In the genomic region with DNA sequence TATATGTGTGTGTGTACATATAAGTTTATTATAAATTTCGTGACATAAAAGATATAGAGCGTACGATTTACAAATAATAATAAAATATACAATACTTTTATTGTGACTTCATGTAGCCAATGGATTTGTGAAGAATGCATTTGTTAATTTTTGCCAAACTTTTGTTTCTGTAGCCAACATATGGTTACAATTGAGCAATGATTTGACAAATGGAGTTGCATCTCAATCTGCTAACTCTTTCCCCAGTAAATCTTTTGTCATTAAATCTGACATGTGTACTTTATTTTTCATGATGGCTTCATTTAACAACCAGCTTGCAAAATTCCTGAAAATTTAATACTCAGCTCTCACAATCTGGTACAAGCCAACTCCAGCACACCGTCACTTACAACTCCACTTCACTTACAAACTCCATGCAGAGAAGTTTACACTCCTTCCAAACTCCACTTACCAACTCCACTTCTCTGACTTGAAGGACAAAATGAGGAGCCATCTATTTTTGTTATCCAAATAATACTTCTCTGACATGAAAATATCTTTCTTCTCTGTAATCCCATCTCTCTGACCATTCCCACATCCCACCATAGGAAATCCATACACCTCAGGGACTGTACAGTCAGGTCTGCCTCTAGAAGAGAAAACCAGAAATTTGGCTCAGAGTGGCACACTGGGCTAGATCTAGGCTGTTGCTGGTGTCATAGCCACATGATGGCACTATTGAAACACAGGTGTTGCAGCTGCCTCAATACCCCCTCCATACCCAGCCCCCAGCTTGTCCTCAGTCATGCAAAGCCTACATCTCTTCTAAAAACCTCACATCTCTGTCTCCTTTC, we compare ENCODE assay signal across 8 cellular contexts. TPM values are rescaled to one million over a fixed set of nuclear protein-coding genes. Genes with fewer than 3 reads are reported as not detected.
DNase-seq lines count a peak whose midpoint lies in the region; ATAC-seq and TF ChIP-seq lines count a peak whose summit lies in the region.

No MANE protein-coding gene starts in this region.

- H3K4me3 ChIP-seq in prostate gland, result no peak overlapping the region

- H3K27me3 Mint-ChIP-seq in chondrocyte (ENCODE audit: low read depth), result no peaks in the 10 kb centered on the region
- peaks cover 2 to 25% (median 14%) of the 10 kb centered on the region in 5 donors for H3K27me3 Mint-ChIP-seq in naive thymus-derived CD8-positive, alpha-beta T cell

- no peaks in the 10 kb centered on the region for H3K27me3 ChIP-seq in prostate gland (replicated peaks; ENCODE audit: insufficient read depth)

- H3K9me3 ChIP-seq in prostate gland, result no peaks in the 10 kb centered on the region

- H3K36me3 Mint-ChIP-seq in chondrocyte (ENCODE audit: low read depth), result no peaks in the 10 kb centered on the region
- peaks cover 2 to 9% (median 3%) of the 10 kb centered on the region in 3 donors for H3K36me3 Mint-ChIP-seq in naive thymus-derived CD8-positive, alpha-beta T cell

- no peaks in the 10 kb centered on the region for H3K36me3 ChIP-seq in prostate gland

- H3K4me3 Mint-ChIP-seq in chondrocyte (ENCODE audit: unreplicated experiment), result no peak overlapping the region
- no peak overlapping the region for H3K4me3 Mint-ChIP-seq in naive thymus-derived CD8-positive, alpha-beta T cell

- DNase-seq in AG09319 (ENCODE audit: extremely low read depth, low read depth) (peak; percentile 16), NCI-H460 (ENCODE audit: extremely low read depth, low read depth) (peak; percentile 30), chondrocyte (ENCODE audit: low spot score) (no peak), occipital lobe (lab: John Stamatoyannopoulos, UW) (no peak), inferior parietal cortex (ENCODE audit: extremely low spot score) (no peak), prostate gland (ENCODE audit: low spot score) (no peak)
- peak in 2 of 10 donors; percentile 3 to 14 for DNase-seq in naive thymus-derived CD8-positive, alpha-beta T cell

- no peak for TF ChIP-seq POLR2A in prostate gland (IDR thresholded peaks at IDR 0.05)

- no peaks in the 10 kb centered on the region for H3K4me1 ChIP-seq in prostate gland (replicated peaks)

- H3K9me3 Mint-ChIP-seq in chondrocyte (ENCODE audit: low read depth), result peaks cover 7% of the 10 kb centered on the region
- peaks cover 0 to 13% (median 8%) of the 10 kb centered on the region in 9 donors for H3K9me3 Mint-ChIP-seq in naive thymus-derived CD8-positive, alpha-beta T cell

- POLR2A ChIA-PET in naive thymus-derived CD8-positive, alpha-beta T cell (lab: Charles Lee), result no interaction called here

- intact Hi-C loops in prostate gland (cut with DNase I), result no loop called here

- H3K27ac ChIP-seq in prostate gland, result no peak overlapping the region

- 67% methylated on average over 4 of the region's 4 CpGs for WGBS in prostate gland

- peak; percentile 32 for TF ChIP-seq CTCF in AG09319 (IDR thresholded peaks at IDR 0.05; ENCODE audit: low read depth, low read length)
- peak; percentile 66 for TF ChIP-seq CTCF in GM12873 (IDR thresholded peaks at IDR 0.05; ENCODE audit: insufficient read depth, low read depth, low read length, missing control alignments)
- peak; percentile 71 for TF ChIP-seq CTCF in chondrocyte (IDR thresholded peaks at IDR 0.05)
- TF ChIP-seq CTCF in prostate gland (IDR thresholded peaks at IDR 0.05), result peak in 2 of 4 experiments; percentile 10 to 29

- H3K27ac Mint-ChIP-seq in chondrocyte (ENCODE audit: unreplicated experiment), result no peak overlapping the region
- no peak overlapping the region for H3K27ac Mint-ChIP-seq in naive thymus-derived CD8-positive, alpha-beta T cell

- no peaks in the 10 kb centered on the region for H3K4me1 Mint-ChIP-seq in chondrocyte (ENCODE audit: low read depth)
- H3K4me1 Mint-ChIP-seq in naive thymus-derived CD8-positive, alpha-beta T cell, result no peaks in the 10 kb centered on the region

- ATAC-seq in naive thymus-derived CD8-positive, alpha-beta T cell, result peak; percentile 39 to 56

RNA-seq across cellular contexts. Expression of a gene that starts 26.6 kb away (rescaled TPM):
- total RNA-seq in NCI-H460 (2014; rRNA removed; shearing (Covaris generic)), result 94.7 and 104 TPM in 2 replicates
- 97.6 and 103 TPM in 2 replicates for polyA plus RNA-seq in NCI-H460 (2014; cell fraction: nucleus; rRNA removed)
- 18.9 to 24.4 TPM (median 20.6 TPM) in 3 replicates for total RNA-seq in chondrocyte
- total RNA-seq in naive thymus-derived CD8-positive, alpha-beta T cell, result 10 to 100 TPM; 16.1 to 18.3 TPM
- polyA plus RNA-seq in naive thymus-derived CD8-positive, alpha-beta T cell, result 10 to 100 TPM; 34.1 to 41.7 (median 40.8) TPM
- 14.7 TPM for total RNA-seq in occipital lobe
- 10 to 100 TPM; 78.2 to 80.5 TPM for total RNA-seq in prostate gland

RNA-seq across cellular contexts. Expression of a gene that starts 50.7 kb away (rescaled TPM):
- 109 and 130 TPM in 2 replicates for total RNA-seq in NCI-H460 (2014; rRNA removed; shearing (Covaris generic))
- 45.3 and 52.8 TPM in 2 replicates for polyA plus RNA-seq in NCI-H460 (2014; cell fraction: nucleus; rRNA removed)
- total RNA-seq in chondrocyte, result 86.5 to 91.3 TPM (median 90.6 TPM) in 3 replicates
- total RNA-seq in naive thymus-derived CD8-positive, alpha-beta T cell, result 100 to 1,000 TPM; 121 to 122 TPM
- 100 to 1,000 TPM in 2 of 3 donors, 10 to 100 TPM in 1; 98.9 to 131 (median 103) TPM for polyA plus RNA-seq in naive thymus-derived CD8-positive, alpha-beta T cell
- 81.1 TPM for total RNA-seq in occipital lobe
- 100 to 1,000 TPM; 105 to 125 TPM for total RNA-seq in prostate gland

Comparison
In these comparisons a context has a peak if more than half of its experiments do, and no peak if none do; other contexts are left out.
1. DNase-seq: peak in AG09319 (single experiment) and NCI-H460 (single experiment); none in chondrocyte (single experiment), occipital lobe (single experiment), inferior parietal cortex (single experiment) and prostate gland (single experiment).